19 cellular contexts compared by ENCODE assay signal in the genomic region with DNA sequence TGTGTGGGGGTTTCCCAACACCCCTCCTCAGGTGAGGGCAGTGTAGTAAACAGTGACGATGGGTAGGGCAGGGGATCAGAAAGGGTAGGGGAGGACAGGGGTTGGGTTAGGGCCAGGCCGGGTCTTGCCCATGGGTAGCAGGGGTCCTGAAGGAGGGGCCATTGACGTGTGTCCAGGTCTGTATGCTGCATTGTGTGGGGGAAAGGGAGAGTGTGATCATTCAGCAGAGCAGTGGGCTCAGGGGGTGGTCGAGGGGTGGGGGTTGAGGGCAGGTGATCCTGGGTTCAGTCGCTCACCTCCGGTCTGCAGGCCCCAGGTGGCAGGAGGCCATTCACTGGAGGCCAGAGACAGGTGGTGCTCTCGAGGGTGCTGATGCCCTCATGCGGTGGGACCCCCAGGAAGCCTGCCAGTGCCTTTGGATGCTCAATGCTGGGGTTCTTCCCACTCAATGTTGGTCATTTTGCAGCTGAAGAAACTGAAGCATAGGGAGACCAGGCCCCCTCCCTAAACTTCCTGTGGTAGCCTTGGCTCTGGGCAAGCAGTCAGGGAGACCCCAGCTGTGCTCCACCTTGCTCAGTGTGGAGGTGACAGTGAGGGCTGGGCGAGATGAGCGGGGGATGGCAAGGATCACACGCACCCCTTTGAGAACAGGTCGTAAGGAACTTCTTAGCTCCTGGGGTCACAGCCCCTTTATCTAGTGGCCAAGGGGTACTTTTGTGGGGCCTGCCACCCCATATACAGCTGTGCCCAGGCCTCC. TPM values are rescaled to one million over a fixed set of nuclear protein-coding genes. Genes with fewer than 3 reads are reported as not detected.
DNase-seq lines count a peak whose midpoint lies in the region; ATAC-seq and TF ChIP-seq lines count a peak whose summit lies in the region.
"Had no signal": no experiment of that assay in that cellular context is flagged by ENCODE, and none has a peak within 500 bp of the region (broad histone marks: within the 10 kb centered on the region; RNA-seq: fewer than 3 reads in every experiment).

No MANE protein-coding gene starts in this region.

- H3K27ac Mint-ChIP-seq in stimulated activated memory B cell treated with anti-CD40 and anti-IgM and Interleukin-4, amounts not matched to agents 10 μg/mL and 1 μg/mL and 100 μg/mL, for 72 hours: no peak overlapping the region
- H3K27ac Mint-ChIP-seq: B cell had no signal

- no peak overlapping the region for H2BK5ac ChIP-seq in mesenchymal stem cell (ENCODE audit: low read depth, low read length, poor library complexity, severe bottlenecking)

- H2AK5ac ChIP-seq in mesenchymal stem cell (ENCODE audit: low read length, severe bottlenecking): no peak overlapping the region

- WGBS in mesenchymal stem cell: 94% methylated on average over 12 of the region's 12 CpGs

- H4K8ac ChIP-seq in mesenchymal stem cell (ENCODE audit: low read length): no peak overlapping the region

- no peak overlapping the region for H3K9ac ChIP-seq in mesenchymal stem cell (ENCODE audit: low read length)
- H3K9ac ChIP-seq: SK-N-SH had no signal

- no peak overlapping the region for H2BK15ac ChIP-seq in mesenchymal stem cell (ENCODE audit: low read depth, poor library complexity, severe bottlenecking)

- peaks cover 39% of the 10 kb centered on the region for H3K4me1 Mint-ChIP-seq in stimulated activated memory B cell treated with anti-CD40 and anti-IgM and Interleukin-4, amounts not matched to agents 10 μg/mL and 1 μg/mL and 100 μg/mL, for 72 hours

- peak overlapping the region; percentile 12 to 37 for H2BK12ac ChIP-seq in mesenchymal stem cell (ENCODE audit: low read length in 2 of 2)

- no peaks in the 10 kb centered on the region for H3K27me3 ChIP-seq in RWPE2 (ENCODE audit: insufficient read depth, poor library complexity, severe bottlenecking)
- no peaks in the 10 kb centered on the region for H3K27me3 ChIP-seq in mesenchymal stem cell (ENCODE audit: control insufficient read depth in 1 of 2, insufficient read depth in 1 of 2, low read length in 2 of 2)

- peaks cover 24% of the 10 kb centered on the region for H3K27me3 Mint-ChIP-seq in stimulated activated memory B cell treated with anti-CD40 and anti-IgM and Interleukin-4, amounts not matched to agents 10 μg/mL and 1 μg/mL and 100 μg/mL, for 72 hours

- no peak overlapping the region for H3K4me3 Mint-ChIP-seq in stimulated activated memory B cell treated with anti-CD40 and anti-IgM and Interleukin-4, amounts not matched to agents 10 μg/mL and 1 μg/mL and 100 μg/mL, for 72 hours
- H3K4me3 Mint-ChIP-seq: B cell, CD14-positive monocyte had no signal

- H3K9me3 ChIP-seq in RWPE2 (ENCODE audit: severe bottlenecking): no peaks in the 10 kb centered on the region
- peaks cover 4% of the 10 kb centered on the region for H3K9me3 ChIP-seq in mesenchymal stem cell (ENCODE audit: control insufficient read depth, low read length)
- H3K9me3 ChIP-seq: HAP-1, SK-N-SH had no signal

- H2BK120ac ChIP-seq in mesenchymal stem cell (ENCODE audit: low read depth, low read length): no peak overlapping the region

- H3K23ac ChIP-seq in mesenchymal stem cell (ENCODE audit: low read length in 2 of 2): no peak overlapping the region

- no peak overlapping the region for H3K4ac ChIP-seq in mesenchymal stem cell (ENCODE audit: low read depth in 1 of 2, low read length in 2 of 2)

- no peaks in the 10 kb centered on the region for H3K79me1 ChIP-seq in mesenchymal stem cell (replicated peaks; ENCODE audit: low read length, poor library complexity, severe bottlenecking)

- H2AFZ ChIP-seq in mesenchymal stem cell (ENCODE audit: low read depth, low read length): no peak overlapping the region

- H3K27ac ChIP-seq in RWPE2 (ENCODE audit: poor library complexity, severe bottlenecking): peak overlapping the region; percentile 51
- no peak overlapping the region for H3K27ac ChIP-seq in mesenchymal stem cell (ENCODE audit: low read length, poor library complexity, severe bottlenecking)

- H4K91ac ChIP-seq in mesenchymal stem cell (ENCODE audit: low read length): no peak overlapping the region

- H3K14ac ChIP-seq in mesenchymal stem cell (ENCODE audit: low read length in 2 of 2): no peak overlapping the region

- intact Hi-C loops in cardiac septum (cut with DNase I): no loop called here
- intact Hi-C loops in left ventricle myocardium superior (cut with micrococcal nuclease): no loop called here

- ATAC-seq in left ventricle myocardium superior: no peak
- ATAC-seq in RWPE2 (ENCODE audit: low read depth): no peak
- ATAC-seq in GM19324 (IDR thresholded peaks at IDR 0.05; ENCODE audit: low FRiP score, unreplicated experiment): no peak
- ATAC-seq in stimulated activated memory B cell treated with anti-CD40 and anti-IgM and Interleukin-4, amounts not matched to agents 10 μg/mL and 1 μg/mL and 100 μg/mL, for 72 hours: no peak

- H3K4me2 ChIP-seq in mesenchymal stem cell (ENCODE audit: low read length, poor library complexity, severe bottlenecking): no peak overlapping the region
- H3K4me2 ChIP-seq: SK-N-SH had no signal

- H3K36me3 ChIP-seq in RWPE2 (ENCODE audit: low read depth) (no peaks in the 10 kb centered on the region), mesenchymal stem cell (ENCODE audit: control insufficient read depth in 1 of 2, insufficient read depth in 2 of 2, low read depth in 1 of 2, low read length in 2 of 2) (peaks cover 0 to 8% of the 10 kb centered on the region in 2 experiments)
- H3K36me3 ChIP-seq: HAP-1 had no signal

- no peak overlapping the region for H3K18ac ChIP-seq in mesenchymal stem cell (ENCODE audit: low read depth in 1 of 2, low read length in 2 of 2)

- peaks cover 9% of the 10 kb centered on the region for H3K9me3 Mint-ChIP-seq in stimulated activated memory B cell treated with anti-CD40 and anti-IgM and Interleukin-4, amounts not matched to agents 10 μg/mL and 1 μg/mL and 100 μg/mL, for 72 hours

- DNase-seq in cardiac septum (ENCODE audit: low spot score) (peak; percentile 66), left ventricle myocardium superior (no peak), RWPE2 (ENCODE audit: low spot score) (no peak), mesenchymal stem cell (no peak), SIG-M5 treated with dmso at 0.1 percent for 504 hours (lab: John Stamatoyannopoulos, UW; ENCODE audit: unreplicated experiment) (no peak)
- DNase-seq: GDM1, Karpas-422, MV-4-11, NCI-H1694, NCI-H2081, NCI-H2171 treated with DMSO at 0.1 percent for 48 hours, NCI-H524 treated with DMSO at 0.1 percent for 48 hours, SHP77 treated with DMSO at 0.1 percent for 48 hours had no signal

- H3K4me1 ChIP-seq in RWPE2 (ENCODE audit: insufficient read depth, poor library complexity, severe bottlenecking) (peaks cover 29% of the 10 kb centered on the region), mesenchymal stem cell (ENCODE audit: control insufficient read depth, insufficient read depth, low read depth, low read length) (peaks cover 17% of the 10 kb centered on the region)
- H3K4me1 ChIP-seq: HAP-1 had no signal

- TF ChIP-seq CTCF in RWPE2 (IDR thresholded peaks at IDR 0.05; ENCODE audit: poor library complexity, severe bottlenecking): no peak

- H3K4me3 ChIP-seq in RWPE2 (ENCODE audit: severe bottlenecking) (no peak overlapping the region), mesenchymal stem cell (ENCODE audit: insufficient read depth in 1 of 2, low read depth in 1 of 2, low read length in 2 of 2) (no peak overlapping the region)
- H3K4me3 ChIP-seq: HAP-1 had no signal

- peaks cover 11% of the 10 kb centered on the region for H3K36me3 Mint-ChIP-seq in stimulated activated memory B cell treated with anti-CD40 and anti-IgM and Interleukin-4, amounts not matched to agents 10 μg/mL and 1 μg/mL and 100 μg/mL, for 72 hours
- H3K36me3 Mint-ChIP-seq: CD14-positive monocyte had no signal

RNA-seq across cellular contexts. Expression of gene CAMK2B, which starts 48.8 kb away (rescaled TPM):
- total RNA-seq in cardiac septum (149 TPM), left ventricle myocardium superior (98.4 TPM)
- polyA plus RNA-seq in mesenchymal stem cell (2013, experiment 1 of 2): 0.04 TPM
- 0.12 TPM for polyA plus RNA-seq in mesenchymal stem cell (2013, experiment 2 of 2)
- total RNA-seq: B cell had no signal
- polyA plus RNA-seq: CD14-positive monocyte had no signal
